In genomic region chr16:4572715-4573114, GRCh38 we compare ENCODE assay signal across 27 cellular contexts. TPM values are rescaled to one million over a fixed set of nuclear protein-coding genes. Genes with fewer than 3 reads are reported as not detected.
DNase-seq lines count a peak whose midpoint lies in the region; ATAC-seq, FAIRE-seq and TF ChIP-seq lines count a peak whose summit lies in the region.
"Had no signal": no experiment of that assay in that cellular context is flagged by ENCODE, and none has a peak within 500 bp of the region (broad histone marks: within the 10 kb centered on the region; RNA-seq: fewer than 3 reads in every experiment).

No MANE protein-coding gene starts in this region.

- H3K27me3 Mint-ChIP-seq in T-cell: no peaks in the 10 kb centered on the region
- H3K27me3 Mint-ChIP-seq: activated naive CD8-positive, alpha-beta T cell; brain had no signal

- intact Hi-C loops in Right ventricle myocardium inferior (cut with DNase I): no loop called here
- intact Hi-C loops in K562 (cut with micrococcal nuclease): no loop called here

- no peak overlapping the region for H4K91ac ChIP-seq in trophoblast cell (ENCODE audit: low read depth, low read length)

- H3K4ac ChIP-seq in trophoblast cell (ENCODE audit: low read depth, low read length): no peak overlapping the region

- no peak for FAIRE-seq in K562 (lab: Jason Lieb, UNC)
- FAIRE-seq in urothelium cell line (lab: Jason Lieb, UNC): peak; percentile 76
- FAIRE-seq: G401.6, GM12892, pancreas had no signal

- no peaks in the 10 kb centered on the region for H3K9me1 ChIP-seq in K562 (ENCODE audit: control insufficient read depth, insufficient read depth, low read length)

- no peaks in the 10 kb centered on the region for H3K9me3 Mint-ChIP-seq in T-cell
- H3K9me3 Mint-ChIP-seq: activated T-helper 1 cell treated with anti-CD3 and anti-CD28 coated beads, Interleukin-12 subunit alpha, Interleukin-12 subunit beta, Interleukin-2, Interleukin-4 antibody, amounts not matched to agents 30 ng/mL and 10 ng/mL and 1 ng/mL, durations not matched to agents 14 hours and 24 hours and 36 hours; HFFc6; naive B cell had no signal

- H2BK120ac ChIP-seq in trophoblast cell (ENCODE audit: insufficient read depth, low read length, poor library complexity): no peak overlapping the region

- TF ChIP-seq EP300 in K562 (IDR thresholded peaks at IDR 0.05; ENCODE audit: low read length): no peak

- in situ Hi-C loops in K562 (cut with MboI): no loop called here

- WGBS in K562 (ENCODE audit: insufficient coverage, low coverage, missing lambda C conversion rate): 13% methylated on average over 4 of the region's 4 CpGs
- no CpG with 5 or more reads among the region's 4 CpGs for WGBS in trophoblast cell (ENCODE audit: extremely low coverage, insufficient coverage, insufficient read length)

- H3K4me2 ChIP-seq in K562 (ENCODE audit: insufficient read depth, low read length) (no peak overlapping the region), trophoblast cell (ENCODE audit: low read length) (no peak overlapping the region)

- no peaks in the 10 kb centered on the region for H4K20me1 ChIP-seq in K562 (replicated peaks; ENCODE audit: control insufficient read depth, insufficient read depth, low read length)

- H3K4me3 Mint-ChIP-seq in T-cell: no peak overlapping the region
- H3K4me3 Mint-ChIP-seq: activated naive CD8-positive, alpha-beta T cell; activated T-helper 1 cell treated with anti-CD3 and anti-CD28 coated beads, Interleukin-12 subunit alpha, Interleukin-12 subunit beta, Interleukin-2, Interleukin-4 antibody, amounts not matched to agents 30 ng/mL and 10 ng/mL and 1 ng/mL, durations not matched to agents 14 hours and 24 hours and 36 hours; brain; HFFc6; naive B cell had no signal

- TF ChIP-seq RAD21 in K562 (CRISPR knock-in tag; conservative IDR thresholded peaks at IDR 0.05 in 1 of 2, IDR thresholded peaks at IDR 0.05 in 1 of 2): no peak

- no peaks in the 10 kb centered on the region for H3K27me3 ChIP-seq in right atrium auricular region
- H3K27me3 ChIP-seq in K562 (ENCODE audit: control insufficient read depth in 2 of 2, insufficient read depth in 2 of 2, low read length in 2 of 2): peaks cover 17 to 55% of the 10 kb centered on the region in 2 experiments
- no peaks in the 10 kb centered on the region for H3K27me3 ChIP-seq in trophoblast cell (ENCODE audit: insufficient read depth, low read length)
- H3K27me3 ChIP-seq: pancreas had no signal

- H3K79me2 ChIP-seq in K562 (ENCODE audit: control insufficient read depth, insufficient read depth, low read length): no peaks in the 10 kb centered on the region
- H3K79me2 ChIP-seq in trophoblast cell (ENCODE audit: control insufficient read depth, insufficient read depth, low read length, poor library complexity): no peaks in the 10 kb centered on the region

- no peaks in the 10 kb centered on the region for H3K79me1 ChIP-seq in trophoblast cell (ENCODE audit: low read length)

- no peak for TF ChIP-seq POLR2A in K562 (conservative IDR thresholded peaks at IDR 0.05)

- no peak overlapping the region for H3K27ac ChIP-seq in right atrium auricular region
- no peak overlapping the region for H3K27ac ChIP-seq in K562 (ENCODE audit: extremely low read depth, low read depth, low read length)
- no peak overlapping the region for H3K27ac ChIP-seq in trophoblast cell (ENCODE audit: low read depth, low read length)
- H3K27ac ChIP-seq in substantia nigra (ENCODE audit: low read depth, low read length, poor library complexity, severe bottlenecking): no peak overlapping the region
- H3K27ac ChIP-seq: pancreas, skin epidermis had no signal

- no peak overlapping the region for H3K4me3 ChIP-seq in right atrium auricular region
- H3K4me3 ChIP-seq in K562: no peak overlapping the region
- no peak overlapping the region for H3K4me3 ChIP-seq in trophoblast cell (ENCODE audit: low read depth, low read length)
- H3K4me3 ChIP-seq: lung, pancreas, skin epidermis had no signal

- H3K9ac ChIP-seq in K562 (ENCODE audit: insufficient read depth in 1 of 2, low read depth in 2 of 2, low read length in 2 of 2): no peak overlapping the region
- no peak overlapping the region for H3K9ac ChIP-seq in trophoblast cell (ENCODE audit: low read length)

- no peak overlapping the region for H3K23ac ChIP-seq in trophoblast cell (ENCODE audit: low read length)

- DNase-seq in Right ventricle myocardium inferior (ENCODE audit: missing footprints) (no peak), right atrium auricular region (ENCODE audit: low spot score) (no peak), K562 (ENCODE audit: extremely low read depth in 1 of 4, low spot score in 3 of 4) (peak; percentile 11 to 29 (median 20)), inferior parietal cortex (ENCODE audit: extremely low spot score) (peak; percentile 53), urothelium cell line (ENCODE audit: low spot score) (peak; percentile 2), T-cell (no peak), trophoblast cell (no peak), substantia nigra (lab: John Stamatoyannopoulos, UW) (no peak)
- DNase-seq: 8988T; C1 segment of cervical spinal cord; cortex of kidney; foreskin melanocyte; HFFc6; naive B cell; NCI-H2029; NCI-H510A; pancreas; SHP77 treated with DMSO at 0.1 percent for 48 hours; stimulated activated CD8-positive, alpha-beta memory T cell treated with anti-CD3 and anti-CD28 coated beads, Interleukin-4, amount 100 ng/mL, for 48 hours had no signal

- H3K14ac ChIP-seq in trophoblast cell (ENCODE audit: low read length): no peak overlapping the region

- no peak overlapping the region for H2BK5ac ChIP-seq in trophoblast cell (ENCODE audit: low read depth, low read length, poor library complexity)

- CTCF ChIA-PET in K562 (lab: Yijun Ruan, JAX; ENCODE audit: low intra/inter-chr PET ratio): no interaction called here
- CTCF ChIA-PET in T-cell (lab: Charles Lee): interaction anchor here in 1 of 2 donors (0.6 kb wide), 1 partner anchor 173 kb away, joined by 3 read pairs; no protein-coding TSS in a partner anchor

- peak; percentile 83 for ATAC-seq in Right ventricle myocardium inferior
- peak; percentile 48; the same call in 1 of the 3 replicates for ATAC-seq in K562
- ATAC-seq in T-cell (replicated peaks in 1 of 4): no peak
- ATAC-seq: activated CD4-positive, CD25-positive, alpha-beta regulatory T cell treated with anti-CD3 and anti-CD28 coated beads, Interleukin-2, amount 50 U/mL, for 24 hours; pancreas had no signal

- no peak overlapping the region for H2BK12ac ChIP-seq in trophoblast cell (ENCODE audit: low read length)

- H3K9me3 ChIP-seq in right atrium auricular region (no peaks in the 10 kb centered on the region), K562 (replicated peaks; ENCODE audit: control insufficient read depth, insufficient read depth, low read depth, low read length) (no peaks in the 10 kb centered on the region), trophoblast cell (ENCODE audit: insufficient read depth, low read depth, low read length) (peaks cover 2% of the 10 kb centered on the region)
- H3K9me3 ChIP-seq: pancreas had no signal

- no peaks in the 10 kb centered on the region for H3K4me1 Mint-ChIP-seq in T-cell
- H3K4me1 Mint-ChIP-seq: naive B cell had no signal

- TF ChIP-seq CTCF in right atrium auricular region (IDR thresholded peaks at IDR 0.05): no peak
- no peak for TF ChIP-seq CTCF in K562 (IDR thresholded peaks at IDR 0.05 in 2 of 3, conservative IDR thresholded peaks at IDR 0.05 in 1 of 3; ENCODE audit: insufficient read depth in 2 of 3, low read depth in 1 of 3, low read length in 3 of 3)

- no peak overlapping the region for H4K12ac ChIP-seq in trophoblast cell (ENCODE audit: low read depth, low read length)

- H3K18ac ChIP-seq in trophoblast cell (ENCODE audit: low read length): no peak overlapping the region

- H2AK5ac ChIP-seq in trophoblast cell (ENCODE audit: low read length): no peak overlapping the region

- H3K4me1 ChIP-seq in right atrium auricular region (no peaks in the 10 kb centered on the region), K562 (replicated peaks in 1 of 2; ENCODE audit: control insufficient read depth in 2 of 2, insufficient read depth in 2 of 2, low read length in 2 of 2) (no peaks in the 10 kb centered on the region), trophoblast cell (ENCODE audit: control insufficient read depth in 1 of 2, insufficient read depth in 2 of 2, low read length in 2 of 2) (no peaks in the 10 kb centered on the region)
- H3K4me1 ChIP-seq: pancreas had no signal

- no peaks in the 10 kb centered on the region for H3K36me3 Mint-ChIP-seq in T-cell
- H3K36me3 Mint-ChIP-seq: activated naive CD8-positive, alpha-beta T cell; brain; naive B cell had no signal

- H2AFZ ChIP-seq in K562 (ENCODE audit: low read depth, low read length) (no peak overlapping the region), trophoblast cell (ENCODE audit: insufficient read depth, low read length, poor library complexity) (no peak overlapping the region)

- H3K27ac Mint-ChIP-seq in T-cell: no peak overlapping the region
- H3K27ac Mint-ChIP-seq: activated naive CD8-positive, alpha-beta T cell; activated T-helper 1 cell treated with anti-CD3 and anti-CD28 coated beads, Interleukin-12 subunit alpha, Interleukin-12 subunit beta, Interleukin-2, Interleukin-4 antibody, amounts not matched to agents 30 ng/mL and 10 ng/mL and 1 ng/mL, durations not matched to agents 14 hours and 24 hours and 36 hours; HFFc6; naive B cell had no signal

- BruUV-seq in K562 (replicated peaks; lab: Mats Ljungman, UMichigan): no TSS peak

- H3K36me3 ChIP-seq in right atrium auricular region: no peaks in the 10 kb centered on the region
- no peaks in the 10 kb centered on the region for H3K36me3 ChIP-seq in K562 (ENCODE audit: control insufficient read depth, insufficient read depth, low read length)
- H3K36me3 ChIP-seq in trophoblast cell (ENCODE audit: control insufficient read depth in 1 of 2, insufficient read depth in 2 of 2, low read length in 2 of 2): no peaks in the 10 kb centered on the region
- H3K36me3 ChIP-seq: pancreas had no signal

- POLR2A ChIA-PET in K562 (lab: Yijun Ruan, JAX): interaction anchor here (1.4 kb wide), 1 partner anchor 8 kb away, joined by 3 read pairs; no protein-coding TSS in a partner anchor
- POLR2A ChIA-PET in T-cell (lab: Charles Lee): no interaction called here

- H4K8ac ChIP-seq in trophoblast cell (ENCODE audit: low read depth, low read length): no peak overlapping the region

RNA-seq across cellular contexts. Expression of gene C16orf96, which starts 16.6 kb away (rescaled TPM):
- total RNA-seq in Right ventricle myocardium inferior: 0.05 TPM
- under 1 TPM in 1 of 2 donors, not detected in 1; 0.24 TPM for total RNA-seq in right atrium auricular region
- not detected in 2 replicates for total RNA-seq in K562 (2011; cell fraction: chromatin; rRNA removed; ENCODE audit: low replicate concordance)
- total RNA-seq in K562 (2011; cell fraction: nucleolus; rRNA removed): not detected in 2 replicates
- not detected in 2 replicates for total RNA-seq in K562 (2011; cell fraction: nucleoplasm; rRNA removed)
- not detected in 2 replicates for total RNA-seq in K562 (2014; rRNA removed)
- total RNA-seq in K562 (2014; rRNA removed; fragmentation: Illumina TruSeq; extraction: Trizol): not detected in 2 replicates
- total RNA-seq in K562 (2015; rRNA removed; fragmentation: Illumina TruSeq; extraction: Trizol): not detected in 2 replicates
- total RNA-seq in K562 (2021): not detected in 2 replicates
- not detected in 2 replicates for polyA plus RNA-seq in K562 (2011; rRNA removed)
- not detected in 2 replicates for polyA plus RNA-seq in K562 (2011; cell fraction: cytosol; rRNA removed)
- polyA plus RNA-seq in K562 (2011; cell fraction: nucleus; rRNA removed): not detected in 2 replicates
- polyA plus RNA-seq in K562 (2012): not detected in 2 replicates
- not detected in 2 replicates for polyA plus RNA-seq in K562 (2014; fragmentation: Illumina TruSeq; extraction: Trizol)
- not detected for polyA plus RNA-seq in K562 (2014; fragmentation: Nextera tagmentation; extraction: Ambion mirVana)
- polyA plus RNA-seq in K562 (2014; rRNA removed): not detected in 2 replicates
- polyA minus RNA-seq in K562 (2011; rRNA and poly(A)+ RNA removed): not detected in 2 replicates
- polyA minus RNA-seq in K562 (2011; cell fraction: cytosol; rRNA and poly(A)+ RNA removed): not detected in 2 replicates
- polyA minus RNA-seq in K562 (2011; cell fraction: nucleus; rRNA and poly(A)+ RNA removed): not detected in 2 replicates
- total RNA-seq in T-cell: under 1 TPM; 0.30 to 0.66 (median 0.50) TPM
- polyA plus RNA-seq in trophoblast cell (2013): 0.10 and 0.12 TPM in 2 replicates
- total RNA-seq: activated T-helper 1 cell treated with anti-CD3 and anti-CD28 coated beads, Interleukin-12 subunit alpha, Interleukin-12 subunit beta, Interleukin-2, Interleukin-4 antibody, amounts not matched to agents 30 ng/mL and 10 ng/mL and 1 ng/mL, durations not matched to agents 14 hours and 24 hours and 36 hours; HFFc6 had no signal

RNA-seq across cellular contexts. Expression of gene CDIP1, which starts 34.1 kb away (rescaled TPM):
- total RNA-seq in Right ventricle myocardium inferior: 46.3 TPM
- total RNA-seq in right atrium auricular region: 10 to 100 TPM; 29.6 to 42.9 TPM
- total RNA-seq in K562 (2011; cell fraction: chromatin; rRNA removed; ENCODE audit: low replicate concordance): not detected in 2 replicates
- not detected in 2 replicates for total RNA-seq in K562 (2011; cell fraction: nucleolus; rRNA removed)
- not detected in 2 replicates for total RNA-seq in K562 (2011; cell fraction: nucleoplasm; rRNA removed)
- not detected in 2 replicates for total RNA-seq in K562 (2014; rRNA removed)
- not detected in 2 replicates for total RNA-seq in K562 (2014; rRNA removed; fragmentation: Illumina TruSeq; extraction: Trizol)
- not detected in 2 replicates for total RNA-seq in K562 (2015; rRNA removed; fragmentation: Illumina TruSeq; extraction: Trizol)
- 0.18 and 0.29 TPM in 2 replicates for total RNA-seq in K562 (2021)
- polyA plus RNA-seq in K562 (2011; rRNA removed): 0.15 TPM in 1 of 2 replicates, not detected in the other
- polyA plus RNA-seq in K562 (2011; cell fraction: cytosol; rRNA removed): 0.07 TPM in 1 of 2 replicates, not detected in the other
- 0.10 and 0.18 TPM in 2 replicates for polyA plus RNA-seq in K562 (2011; cell fraction: nucleus; rRNA removed)
- 0.31 and 0.54 TPM in 2 replicates for polyA plus RNA-seq in K562 (2012)
- not detected in 2 replicates for polyA plus RNA-seq in K562 (2014; fragmentation: Illumina TruSeq; extraction: Trizol)
- not detected for polyA plus RNA-seq in K562 (2014; fragmentation: Nextera tagmentation; extraction: Ambion mirVana)
- polyA plus RNA-seq in K562 (2014; rRNA removed): not detected in 2 replicates
- not detected in 2 replicates for polyA minus RNA-seq in K562 (2011; rRNA and poly(A)+ RNA removed)
- polyA minus RNA-seq in K562 (2011; cell fraction: cytosol; rRNA and poly(A)+ RNA removed): 1.7 TPM in 1 of 2 replicates, not detected in the other
- polyA minus RNA-seq in K562 (2011; cell fraction: nucleus; rRNA and poly(A)+ RNA removed): 0.40 and 1.1 TPM in 2 replicates
- 10 to 100 TPM; 28.6 to 31.3 (median 29.7) TPM for total RNA-seq in T-cell
- polyA plus RNA-seq in trophoblast cell (2013): 11.1 and 11.9 TPM in 2 replicates

RNA-seq across cellular contexts. Expression of gene UBALD1, which starts 42.0 kb away (rescaled TPM):
- total RNA-seq in Right ventricle myocardium inferior (26.2 TPM), right atrium auricular region (10 to 100 TPM; 10.8 to 12.2 TPM), K562 (2014; rRNA removed) (22.4 and 26.6 TPM in 2 replicates), K562 (2014; rRNA removed; fragmentation: Illumina TruSeq; extraction: Trizol) (0.86 and 1.3 TPM in 2 replicates), K562 (2015; rRNA removed; fragmentation: Illumina TruSeq; extraction: Trizol) (6.2 and 7.5 TPM in 2 replicates), K562 (2021) (31.7 and 38.0 TPM in 2 replicates), T-cell (10 to 100 TPM; 26.0 to 53.1 (median 47.6) TPM)
- 16.0 and 57.6 TPM in 2 replicates for total RNA-seq in K562 (2011; cell fraction: chromatin; rRNA removed; ENCODE audit: low replicate concordance)
- total RNA-seq in K562 (2011; cell fraction: nucleolus; rRNA removed): 61.3 and 65.9 TPM in 2 replicates
- total RNA-seq in K562 (2011; cell fraction: nucleoplasm; rRNA removed): 23.4 and 28.0 TPM in 2 replicates
- polyA plus RNA-seq in K562 (2011; rRNA removed) (3.7 and 7.3 TPM in 2 replicates), K562 (2014; fragmentation: Illumina TruSeq; extraction: Trizol) (3.8 and 10.5 TPM in 2 replicates), K562 (2014; fragmentation: Nextera tagmentation; extraction: Ambion mirVana) (not detected), K562 (2014; rRNA removed) (21.8 and 26.0 TPM in 2 replicates)
- polyA plus RNA-seq in K562 (2011; cell fraction: cytosol; rRNA removed): 6.4 and 24.1 TPM in 2 replicates
- polyA plus RNA-seq in K562 (2011; cell fraction: nucleus; rRNA removed): 16.0 and 47.0 TPM in 2 replicates
- polyA plus RNA-seq in K562 (2012): 33.6 and 39.2 TPM in 2 replicates
- 0.87 and 1.6 TPM in 2 replicates for polyA minus RNA-seq in K562 (2011; rRNA and poly(A)+ RNA removed)
- polyA minus RNA-seq in K562 (2011; cell fraction: cytosol; rRNA and poly(A)+ RNA removed): 6.5 and 9.3 TPM in 2 replicates
- polyA minus RNA-seq in K562 (2011; cell fraction: nucleus; rRNA and poly(A)+ RNA removed): 12.0 and 17.2 TPM in 2 replicates
- polyA plus RNA-seq in trophoblast cell (2013): 52.8 and 57.6 TPM in 2 replicates

RNA-seq across cellular contexts. Expression of gene MGRN1, which starts 51.9 kb away (rescaled TPM):
- 32.2 TPM for total RNA-seq in Right ventricle myocardium inferior
- 10 to 100 TPM; 35.6 to 47.4 TPM for total RNA-seq in right atrium auricular region
- total RNA-seq in K562 (2011; cell fraction: chromatin; rRNA removed; ENCODE audit: low replicate concordance): 41.1 and 92.0 TPM in 2 replicates
- total RNA-seq in K562 (2011; cell fraction: nucleolus; rRNA removed): 34.2 and 37.4 TPM in 2 replicates
- 33.4 and 44.4 TPM in 2 replicates for total RNA-seq in K562 (2011; cell fraction: nucleoplasm; rRNA removed)
- 11.6 and 15.7 TPM in 2 replicates for total RNA-seq in K562 (2014; rRNA removed)
- 3.4 and 3.5 TPM in 2 replicates for total RNA-seq in K562 (2014; rRNA removed; fragmentation: Illumina TruSeq; extraction: Trizol)
- total RNA-seq in K562 (2015; rRNA removed; fragmentation: Illumina TruSeq; extraction: Trizol): 6.0 and 6.8 TPM in 2 replicates
- 35.2 and 37.9 TPM in 2 replicates for total RNA-seq in K562 (2021)
- polyA plus RNA-seq in K562 (2011; rRNA removed): 2.7 and 5.0 TPM in 2 replicates
- 2.9 and 4.6 TPM in 2 replicates for polyA plus RNA-seq in K562 (2011; cell fraction: cytosol; rRNA removed)
- polyA plus RNA-seq in K562 (2011; cell fraction: nucleus; rRNA removed): 15.2 and 25.7 TPM in 2 replicates
- polyA plus RNA-seq in K562 (2012): 21.1 and 24.5 TPM in 2 replicates
- 8.5 and 17.4 TPM in 2 replicates for polyA plus RNA-seq in K562 (2014; fragmentation: Illumina TruSeq; extraction: Trizol)
- under 1 TPM; 0.15 to 0.27 TPM for polyA plus RNA-seq in K562 (2014; fragmentation: Nextera tagmentation; extraction: Ambion mirVana)
- 11.2 and 13.0 TPM in 2 replicates for polyA plus RNA-seq in K562 (2014; rRNA removed)
- polyA minus RNA-seq in K562 (2011; rRNA and poly(A)+ RNA removed): 5.9 and 6.1 TPM in 2 replicates
- polyA minus RNA-seq in K562 (2011; cell fraction: cytosol; rRNA and poly(A)+ RNA removed): 14.1 and 21.3 TPM in 2 replicates
- 10.2 and 16.8 TPM in 2 replicates for polyA minus RNA-seq in K562 (2011; cell fraction: nucleus; rRNA and poly(A)+ RNA removed)
- 10 to 100 TPM; 63.1 to 76.8 (median 72.2) TPM for total RNA-seq in T-cell
- polyA plus RNA-seq in trophoblast cell (2013): 52.1 and 52.4 TPM in 2 replicates

Comparison
In these comparisons a context has a peak if more than half of its experiments do, and no peak if none do; other contexts are left out.
1. ATAC-seq: peak in Right ventricle myocardium inferior (single experiment) and K562 (single experiment); none in T-cell (0 of 4).
2. DNase-seq: peak in K562 (4 of 4), inferior parietal cortex (single experiment) and urothelium cell line (single experiment); none in Right ventricle myocardium inferior (single experiment), right atrium auricular region (single experiment), T-cell (0 of 34), trophoblast cell (0 of 2) and substantia nigra (0 of 49).
3. RNA of gene CDIP1, which starts 34.1 kb away (total RNA-seq): 46.3 TPM in Right ventricle myocardium inferior (single experiment), 29.6 to 42.9 TPM in right atrium auricular region and 28.6 to 31.3 TPM in T-cell; 0.18 to 0.29 TPM in K562; every median in the first group is over 10 times any median in the second.